10 cellular contexts compared by ENCODE assay signal in the genomic region with DNA sequence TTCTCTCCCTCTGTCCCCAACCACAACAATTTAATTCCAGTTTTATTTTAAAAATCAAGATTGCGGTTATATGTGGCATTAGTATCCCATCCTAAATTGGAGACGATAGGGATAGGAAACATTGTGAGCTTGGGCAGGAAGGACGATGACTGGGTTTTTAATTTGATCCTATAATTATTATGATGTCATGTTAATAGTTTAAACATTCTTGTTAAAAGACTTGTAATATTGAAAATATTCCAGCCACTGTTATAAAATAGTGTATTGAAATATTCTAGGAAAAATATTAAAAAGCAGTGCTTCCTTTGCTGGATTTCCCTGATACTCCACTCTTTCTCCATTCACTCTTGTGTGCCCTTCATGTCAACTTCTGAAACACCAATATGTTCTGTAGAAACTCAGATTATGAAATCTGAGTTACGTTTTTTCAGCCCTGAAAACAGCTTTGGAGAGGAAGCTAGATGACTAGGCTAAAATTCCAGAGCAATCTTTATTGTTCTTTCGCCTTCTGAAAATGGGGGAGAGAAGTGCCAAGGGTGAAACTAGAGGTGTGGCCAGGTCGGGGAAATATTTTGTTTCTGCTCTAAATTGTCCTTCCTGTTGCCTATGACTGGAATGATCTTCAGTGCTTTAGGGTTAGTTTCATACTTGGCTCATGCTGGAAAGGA. TPM values are rescaled to one million over a fixed set of nuclear protein-coding genes. Genes with fewer than 3 reads are reported as not detected.
DNase-seq lines count a peak whose midpoint lies in the region; ATAC-seq, FAIRE-seq and TF ChIP-seq lines count a peak whose summit lies in the region.
"Had no signal": no experiment of that assay in that cellular context is flagged by ENCODE, and none has a peak within 500 bp of the region (broad histone marks: within the 10 kb centered on the region; RNA-seq: fewer than 3 reads in every experiment).

No MANE protein-coding gene starts in this region.

- peak overlapping the region; percentile 22; the same call in 1 of the 2 replicates for H3K9ac ChIP-seq in GM12878 (ENCODE audit: control insufficient read depth, insufficient read depth, low read length)

- in situ Hi-C loops in GM12878 (cut with MboI): no loop called here

- no peak for TF ChIP-seq POLR2A in GM12878 (IDR thresholded peaks at IDR 0.05; ENCODE audit: low read depth, low read length)

- no peaks in the 10 kb centered on the region for H3K36me3 ChIP-seq in GM12878 (ENCODE audit: control insufficient read depth in 2 of 2, insufficient read depth in 2 of 2, low read length in 1 of 2)

- H4K20me1 ChIP-seq in GM12878 (ENCODE audit: control insufficient read depth, insufficient read depth): no peaks in the 10 kb centered on the region

- H3K27ac ChIP-seq in GM12878 (ENCODE audit: control insufficient read depth, insufficient read depth): peak overlapping the region; percentile 37; the same call in 1 of the 2 replicates
- H3K27ac ChIP-seq: 22Rv1 had no signal

- H3K27ac Mint-ChIP-seq in type B pancreatic cell: peak overlapping the region; percentile 86
- no peak overlapping the region for H3K27ac Mint-ChIP-seq in activated T-helper 1 cell treated with anti-CD3 and anti-CD28 coated beads, Interleukin-12 subunit alpha, Interleukin-12 subunit beta, Interleukin-2, Interleukin-4 antibody, amounts not matched to agents 30 ng/mL and 10 ng/mL and 1 ng/mL, durations not matched to agents 14 hours and 24 hours and 36 hours

- ATAC-seq in GM12878 (peak; percentile 66), left colon (peak; percentile 56)

- H3K79me2 ChIP-seq in GM12878 (ENCODE audit: control insufficient read depth, insufficient read depth, low read length): no peaks in the 10 kb centered on the region

- SMC1A ChIA-PET in GM12878 (lab: Charles Lee; ENCODE audit: uncharacterized antibody, unreplicated experiment): interaction anchor here (0.8 to 1.4 kb wide), 2 partner anchors 10 to 14 kb away, joined by 3 read pairs; no protein-coding TSS in a partner anchor

- H3K27me3 ChIP-seq in GM12878 (replicated peaks in 1 of 2; ENCODE audit: control insufficient read depth in 2 of 2, insufficient read depth in 2 of 2, low read length in 1 of 2): no peaks in the 10 kb centered on the region

- peaks cover 6% of the 10 kb centered on the region for H3K4me1 Mint-ChIP-seq in type B pancreatic cell (ENCODE audit: unreplicated experiment)
- peaks cover 6% of the 10 kb centered on the region for H3K4me1 Mint-ChIP-seq in activated T-helper 1 cell treated with anti-CD3 and anti-CD28 coated beads, Interleukin-12 subunit alpha, Interleukin-12 subunit beta, Interleukin-2, Interleukin-4 antibody, amounts not matched to agents 30 ng/mL and 10 ng/mL and 1 ng/mL, durations not matched to agents 14 hours and 24 hours and 36 hours (ENCODE audit: low read depth)

- no peaks in the 10 kb centered on the region for H3K9me3 Mint-ChIP-seq in type B pancreatic cell
- H3K9me3 Mint-ChIP-seq in activated T-helper 1 cell treated with anti-CD3 and anti-CD28 coated beads, Interleukin-12 subunit alpha, Interleukin-12 subunit beta, Interleukin-2, Interleukin-4 antibody, amounts not matched to agents 30 ng/mL and 10 ng/mL and 1 ng/mL, durations not matched to agents 14 hours and 24 hours and 36 hours: no peaks in the 10 kb centered on the region

- TF ChIP-seq CTCF in GM12878 (IDR thresholded peaks at IDR 0.05 in 2 of 3, conservative IDR thresholded peaks at IDR 0.05 in 1 of 3; ENCODE audit: control insufficient read depth in 2 of 3, extremely low read depth in 1 of 3, insufficient read depth in 1 of 3, low read depth in 3 of 3, low read length in 3 of 3) (no peak), type B pancreatic cell (conservative IDR thresholded peaks at IDR 0.05) (no peak)

- CTCF ChIA-PET in GM12878 (lab: Yijun Ruan, JAX): interaction anchor here (0.6 to 1.1 kb wide), 3 partner anchors 8 to 16 kb away, joined by 3 to 8 read pairs (median 3); no protein-coding TSS in a partner anchor

- TF ChIP-seq EP300 in GM12878 (IDR thresholded peaks at IDR 0.05; ENCODE audit: borderline replicate concordance in 1 of 2, control insufficient read depth in 1 of 2, low read depth in 2 of 2, low read length in 2 of 2): no peak

- peak overlapping the region; percentile 6 for H3K4me3 Mint-ChIP-seq in type B pancreatic cell
- no peak overlapping the region for H3K4me3 Mint-ChIP-seq in activated T-helper 1 cell treated with anti-CD3 and anti-CD28 coated beads, Interleukin-12 subunit alpha, Interleukin-12 subunit beta, Interleukin-2, Interleukin-4 antibody, amounts not matched to agents 30 ng/mL and 10 ng/mL and 1 ng/mL, durations not matched to agents 14 hours and 24 hours and 36 hours

- TF ChIP-seq RAD21 in GM12878 (IDR thresholded peaks at IDR 0.05; ENCODE audit: insufficient read depth, low read depth, low read length): no peak

- peak overlapping the region; percentile 74 for H2AFZ ChIP-seq in GM12878 (ENCODE audit: control insufficient read depth, low read depth, low read length)

- no peaks in the 10 kb centered on the region for H3K27me3 Mint-ChIP-seq in type B pancreatic cell
- peaks cover 12% of the 10 kb centered on the region for H3K27me3 Mint-ChIP-seq in activated T-helper 1 cell treated with anti-CD3 and anti-CD28 coated beads, Interleukin-12 subunit alpha, Interleukin-12 subunit beta, Interleukin-2, Interleukin-4 antibody, amounts not matched to agents 30 ng/mL and 10 ng/mL and 1 ng/mL, durations not matched to agents 14 hours and 24 hours and 36 hours (ENCODE audit: insufficient read depth)

- no TSS peak for BruUV-seq in GM12878 (replicated peaks; lab: Mats Ljungman, UMichigan)

- no peaks in the 10 kb centered on the region for H3K36me3 Mint-ChIP-seq in type B pancreatic cell
- no peaks in the 10 kb centered on the region for H3K36me3 Mint-ChIP-seq in activated T-helper 1 cell treated with anti-CD3 and anti-CD28 coated beads, Interleukin-12 subunit alpha, Interleukin-12 subunit beta, Interleukin-2, Interleukin-4 antibody, amounts not matched to agents 30 ng/mL and 10 ng/mL and 1 ng/mL, durations not matched to agents 14 hours and 24 hours and 36 hours (ENCODE audit: low read depth)

- H3K9me3 ChIP-seq in GM12878 (replicated peaks; ENCODE audit: control insufficient read depth, insufficient read depth, low read length): no peaks in the 10 kb centered on the region

- peaks cover 9% of the 10 kb centered on the region; the same call in 1 of the 2 replicates for H3K4me1 ChIP-seq in GM12878 (ENCODE audit: control insufficient read depth, insufficient read depth, low read length)

- H3K4me2 ChIP-seq in GM12878 (ENCODE audit: control insufficient read depth, insufficient read depth): peak overlapping the region; percentile 72

- WGBS in GM12878 (ENCODE audit: insufficient coverage, insufficient replicate concordance, low lambda C conversion rate, missing lambda C conversion rate): 54% methylated on average over 6 of the region's 6 CpGs

- POLR2A ChIA-PET in GM12878 (lab: Charles Lee): no interaction called here

- DNase-seq in DMS53 (lab: John Stamatoyannopoulos, UW) (peak; percentile 30), DMS53 treated with DMSO at 0.1 percent for 48 hours (lab: John Stamatoyannopoulos, UW; ENCODE audit: unreplicated experiment) (no peak), GM12878 (ENCODE audit: low read depth, low spot score) (no peak), left colon (no peak), type B pancreatic cell (ENCODE audit: extremely low spot score, unreplicated experiment) (no peak), NCI-H2227 (lab: John Stamatoyannopoulos, UW; ENCODE audit: unreplicated experiment) (no peak), NCI-H187 (lab: John Stamatoyannopoulos, UW) (no peak)
- DNase-seq in activated T-helper 1 cell treated with anti-CD3 and anti-CD28 coated beads, Interleukin-12 subunit alpha, Interleukin-12 subunit beta, Interleukin-2, Interleukin-4 antibody, amounts not matched to agents 30 ng/mL and 10 ng/mL and 1 ng/mL, durations not matched to agents 14 hours and 24 hours and 36 hours (ENCODE audit: low spot score): no peak
- DNase-seq: NCI-H1417 treated with DMSO at 0.1 percent for 48 hours had no signal

- RAD21 ChIA-PET in GM12878 (lab: Charles Lee; ENCODE audit: unreplicated experiment): interaction anchor here (1.7 kb wide), 1 partner anchor 8 kb away, joined by 5 read pairs; no protein-coding TSS in a partner anchor

- intact Hi-C loops in GM12878 (cut with micrococcal nuclease; ENCODE audit: unreplicated experiment): no loop called here
- intact Hi-C loops in left colon (cut with DNase I, micrococcal nuclease): no loop called here
- intact Hi-C loops in activated T-helper 1 cell treated with anti-CD3 and anti-CD28 coated beads, Interleukin-12 subunit alpha, Interleukin-12 subunit beta, Interleukin-2, Interleukin-4 antibody, amounts not matched to agents 30 ng/mL and 10 ng/mL and 1 ng/mL, durations not matched to agents 14 hours and 24 hours and 36 hours (cut with micrococcal nuclease): no loop called here

- no peak overlapping the region; the same call in 1 of the 2 replicates for H3K4me3 ChIP-seq in GM12878

- no peak for FAIRE-seq in GM12878 (lab: Jason Lieb, UNC)

TF ChIP-seq in GM12878, 131 proteins besides CTCF, POLR2A, EP300 and RAD21 (continues in another document):
- no peak for TF ChIP-seq MAX (IDR thresholded peaks at IDR 0.05; ENCODE audit: low read depth, low read length)

RNA-seq across cellular contexts. Expression of gene MAP3K13, which starts 46.1 kb away (rescaled TPM):
- total RNA-seq in GM12878 (2013; cell fraction: nucleolus; rRNA removed): 35.5 and 39.2 TPM in 2 replicates
- total RNA-seq in GM12878 (2014; rRNA removed) (14.9 and 15.8 TPM in 2 replicates), GM12878 (2014; rRNA removed; fragmentation: Illumina TruSeq; extraction: Trizol) (17.7 and 18.3 TPM in 2 replicates), GM12878 (2021) (10.5 and 17.8 TPM in 2 replicates), left colon (10 to 100 TPM; 47.0 to 51.0 TPM), type B pancreatic cell (ENCODE audit: low replicate concordance) (29.1 and 40.4 TPM in 2 replicates)
- 13.0 TPM for polyA plus RNA-seq in GM12878 (2011; ENCODE audit: low read depth)
- polyA plus RNA-seq in GM12878 (2011; rRNA removed) (27.0 and 33.2 TPM in 2 replicates), GM12878 (2014; fragmentation: Illumina TruSeq; extraction: Trizol) (26.7 and 30.1 TPM in 2 replicates), GM12878 (2014; fragmentation: Nextera tagmentation; extraction: Ambion mirVana) (10 to 100 TPM; 46.6 to 70.8 TPM), GM12878 (2014; rRNA removed) (11.6 and 13.9 TPM in 2 replicates), GM12878 (2016; fragmentation: Nextera tagmentation; extraction: Ambion mirVana) (10 to 100 TPM; 51.3 to 57.3 TPM)
- polyA plus RNA-seq in GM12878 (2011; cell fraction: cytosol; rRNA removed): 10.4 and 10.7 TPM in 2 replicates
- 4.3 TPM in 2 replicates for polyA plus RNA-seq in GM12878 (2011; cell fraction: nucleus; rRNA removed)
- 15.9 and 20.6 TPM in 2 replicates for polyA plus RNA-seq in GM12878 (2012)
- 14.3 and 34.6 TPM in 2 replicates for polyA minus RNA-seq in GM12878 (2011; rRNA and poly(A)+ RNA removed)
- 4.9 and 10.7 TPM in 2 replicates for polyA minus RNA-seq in GM12878 (2011; cell fraction: cytosol; rRNA and poly(A)+ RNA removed)
- polyA minus RNA-seq in GM12878 (2011; cell fraction: nucleus; rRNA and poly(A)+ RNA removed): 4.6 and 9.8 TPM in 2 replicates
- 12.2 and 12.5 TPM in 2 replicates for total RNA-seq in activated T-helper 1 cell treated with anti-CD3 and anti-CD28 coated beads, Interleukin-12 subunit alpha, Interleukin-12 subunit beta, Interleukin-2, Interleukin-4 antibody, amounts not matched to agents 30 ng/mL and 10 ng/mL and 1 ng/mL, durations not matched to agents 14 hours and 24 hours and 36 hours
